16 cellular contexts compared by ENCODE assay signal in genomic region chr6:167956983-167957492, GRCh38. TPM values are rescaled to one million over a fixed set of nuclear protein-coding genes. Genes with fewer than 3 reads are reported as not detected.
DNase-seq lines count a peak whose midpoint lies in the region; ATAC-seq and TF ChIP-seq lines count a peak whose summit lies in the region.
"Had no signal": no experiment of that assay in that cellular context is flagged by ENCODE, and none has a peak within 500 bp of the region (broad histone marks: within the 10 kb centered on the region; RNA-seq: fewer than 3 reads in every experiment).

No MANE protein-coding gene starts in this region.

- no peak overlapping the region for H3K27ac Mint-ChIP-seq in CD8-positive, alpha-beta memory T cell
- H3K27ac Mint-ChIP-seq: immature natural killer cell; natural killer cell treated with Interleukin-12 subunit alpha and Interleukin-12 subunit beta and Interleukin-15 and Interleukin-18, amount 100 ng/mL, for 72 hours; stimulated activated naive CD8-positive, alpha-beta T cell treated with anti-CD3 and anti-CD28 coated beads, Interleukin-15, Interleukin-2, amounts not matched to agents 100 ng/mL and 50 ng/mL, for 24 hours had no signal

- H3K4me1 ChIP-seq in SJSA1 (replicated peaks) (peaks cover 15% of the 10 kb centered on the region), left ventricle myocardium inferior (peaks cover 76% of the 10 kb centered on the region)
- no peaks in the 10 kb centered on the region for H3K4me1 ChIP-seq in CD8-positive, alpha-beta memory T cell (ENCODE audit: insufficient read depth, low read length)

- CTCF ChIA-PET in CD8-positive, alpha-beta memory T cell (lab: Charles Lee) = no interaction called here

- ATAC-seq in HG02870 (IDR thresholded peaks at IDR 0.05; ENCODE audit: unreplicated experiment) (no peak), HG03521 (IDR thresholded peaks at IDR 0.05; ENCODE audit: unreplicated experiment) (no peak), GM19324 (IDR thresholded peaks at IDR 0.05; ENCODE audit: low FRiP score, unreplicated experiment) (no peak)
- ATAC-seq: natural killer cell treated with Interleukin-12 subunit alpha and Interleukin-12 subunit beta and Interleukin-15 and Interleukin-18, amount 100 ng/mL, for 72 hours had no signal

- peak; percentile 50 for DNase-seq in ELR (ENCODE audit: low read depth)
- DNase-seq in SJSA1 (ENCODE audit: low read depth in 1 of 2, low spot score in 2 of 2) = peak; percentile 47 to 55
- DNase-seq in left ventricle myocardium inferior = no peak
- peak; percentile 81 for DNase-seq in renal cortical epithelial cell (ENCODE audit: low read depth)
- DNase-seq in CD8-positive, alpha-beta memory T cell = no peak
- DNase-seq: dermis blood vessel endothelial cell, immature natural killer cell, Karpas-422, NCI-H187, NCI-H748 treated with DMSO at 0.1 percent for 48 hours, right cardiac atrium had no signal

- TF ChIP-seq CTCF in left ventricle myocardium inferior (IDR thresholded peaks at IDR 0.05; ENCODE audit: borderline replicate concordance) = no peak

- H3K4me1 Mint-ChIP-seq in CD8-positive, alpha-beta memory T cell = no peaks in the 10 kb centered on the region
- H3K4me1 Mint-ChIP-seq: immature natural killer cell had no signal

- H3K9me3 Mint-ChIP-seq in CD8-positive, alpha-beta memory T cell = no peaks in the 10 kb centered on the region
- H3K9me3 Mint-ChIP-seq: immature natural killer cell; natural killer cell treated with Interleukin-12 subunit alpha and Interleukin-12 subunit beta and Interleukin-15 and Interleukin-18, amount 100 ng/mL, for 72 hours; stimulated activated naive CD8-positive, alpha-beta T cell treated with anti-CD3 and anti-CD28 coated beads, Interleukin-15, Interleukin-2, amounts not matched to agents 100 ng/mL and 50 ng/mL, for 24 hours had no signal

- intact Hi-C loops in left ventricle myocardium inferior (cut with micrococcal nuclease) = no loop called here

- no peak overlapping the region for H3K27ac ChIP-seq in SJSA1
- peak overlapping the region; percentile 13 for H3K27ac ChIP-seq in left ventricle myocardium inferior (replicated peaks)
- no peak overlapping the region for H3K27ac ChIP-seq in CD8-positive, alpha-beta memory T cell (ENCODE audit: low read depth, low read length)

- H3K4me3 ChIP-seq in SJSA1 (no peak overlapping the region), left ventricle myocardium inferior (no peak overlapping the region)
- H3K4me3 ChIP-seq in CD8-positive, alpha-beta memory T cell (ENCODE audit: low read length) = no peak overlapping the region

- POLR2A ChIA-PET in CD8-positive, alpha-beta memory T cell (lab: Charles Lee) = no interaction called here

- peaks cover 0 to 2% of the 10 kb centered on the region in 2 donors for H3K27me3 Mint-ChIP-seq in CD8-positive, alpha-beta memory T cell
- H3K27me3 Mint-ChIP-seq: stimulated activated naive CD8-positive, alpha-beta T cell treated with anti-CD3 and anti-CD28 coated beads, Interleukin-15, Interleukin-2, amounts not matched to agents 100 ng/mL and 50 ng/mL, for 24 hours had no signal

- H3K36me3 Mint-ChIP-seq in CD8-positive, alpha-beta memory T cell = peaks cover 0 to 2% (median 0%) of the 10 kb centered on the region in 3 donors
- H3K36me3 Mint-ChIP-seq: natural killer cell treated with Interleukin-12 subunit alpha and Interleukin-12 subunit beta and Interleukin-15 and Interleukin-18, amount 100 ng/mL, for 72 hours had no signal

- no peak overlapping the region for H3K4me3 Mint-ChIP-seq in CD8-positive, alpha-beta memory T cell
- H3K4me3 Mint-ChIP-seq: immature natural killer cell; natural killer cell treated with Interleukin-12 subunit alpha and Interleukin-12 subunit beta and Interleukin-15 and Interleukin-18, amount 100 ng/mL, for 72 hours; stimulated activated naive CD8-positive, alpha-beta T cell treated with anti-CD3 and anti-CD28 coated beads, Interleukin-15, Interleukin-2, amounts not matched to agents 100 ng/mL and 50 ng/mL, for 24 hours had no signal

- H3K9me3 ChIP-seq in SJSA1 (replicated peaks) (no peaks in the 10 kb centered on the region), left ventricle myocardium inferior (replicated peaks) (no peaks in the 10 kb centered on the region)
- H3K9me3 ChIP-seq in CD8-positive, alpha-beta memory T cell (ENCODE audit: low read length) = no peaks in the 10 kb centered on the region

- peaks cover 42% of the 10 kb centered on the region for H3K36me3 ChIP-seq in SJSA1
- peaks cover 45% of the 10 kb centered on the region for H3K36me3 ChIP-seq in left ventricle myocardium inferior
- no peaks in the 10 kb centered on the region for H3K36me3 ChIP-seq in CD8-positive, alpha-beta memory T cell (ENCODE audit: insufficient read depth, low read length)

- H3K27me3 ChIP-seq in SJSA1 (replicated peaks) (no peaks in the 10 kb centered on the region), left ventricle myocardium inferior (ENCODE audit: low read depth) (no peaks in the 10 kb centered on the region)
- no peaks in the 10 kb centered on the region for H3K27me3 ChIP-seq in CD8-positive, alpha-beta memory T cell (ENCODE audit: insufficient read depth, low read length, poor library complexity, severe bottlenecking)

RNA-seq across cellular contexts. Expression of gene KIF25, which starts 40.4 kb away (rescaled TPM):
- not detected in 2 replicates for total RNA-seq in SJSA1 (2014; rRNA removed; shearing (Covaris generic))
- total RNA-seq in left ventricle myocardium inferior (0.22 TPM), renal cortical epithelial cell (0.05 TPM in 1 of 2 replicates, not detected in the other)
- total RNA-seq in CD8-positive, alpha-beta memory T cell = not detected
- polyA plus RNA-seq in CD8-positive, alpha-beta memory T cell = not detected
- total RNA-seq: dermis blood vessel endothelial cell; natural killer cell treated with Interleukin-12 subunit alpha and Interleukin-12 subunit beta and Interleukin-15 and Interleukin-18, amount 100 ng/mL, for 72 hours had no signal
- polyA plus RNA-seq: immature natural killer cell had no signal

Comparison
In these comparisons a context has a peak if more than half of its experiments do, and no peak if none do; other contexts are left out.
1. DNase-seq: peak in ELR (single experiment), SJSA1 (2 of 2) and renal cortical epithelial cell (single experiment); none in left ventricle myocardium inferior (single experiment) and CD8-positive, alpha-beta memory T cell (0 of 5).